ENCODE assay signal across 1 cellular context in the genomic region with DNA sequence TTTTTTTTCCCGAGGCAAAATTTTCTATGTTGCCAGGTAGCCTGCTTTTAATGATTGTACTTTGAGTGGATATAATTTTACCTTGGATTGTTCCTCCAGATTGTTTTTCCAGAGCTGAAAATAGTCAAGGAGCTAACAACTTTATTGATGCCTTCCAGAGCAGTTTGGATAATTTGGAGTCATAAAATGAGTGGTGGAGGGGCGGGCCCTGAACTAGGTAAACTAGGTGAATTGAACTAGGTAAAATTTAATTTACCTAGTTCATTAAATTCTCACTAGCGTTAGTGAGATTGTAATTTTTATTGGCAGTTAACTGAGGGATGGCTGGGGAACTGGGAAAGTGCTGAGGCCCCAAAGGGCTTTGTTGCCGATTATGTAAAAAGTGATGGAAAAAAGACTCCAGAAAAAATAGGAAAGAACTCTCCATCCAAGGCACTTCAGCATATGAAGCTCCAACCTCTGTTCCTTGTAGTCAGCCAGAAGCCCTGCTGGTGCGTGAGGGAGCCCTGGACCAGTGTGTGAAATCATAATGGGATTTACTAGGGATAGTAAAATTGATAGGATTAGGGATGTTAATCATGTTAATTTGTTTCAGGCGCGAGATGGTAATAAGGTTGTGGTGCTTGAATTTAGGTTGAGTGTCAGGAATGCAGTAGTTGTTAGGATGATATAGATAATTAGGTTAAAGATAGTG.
TF ChIP-seq lines count a peak whose summit lies in the region.

No MANE protein-coding gene starts in this region.

TF ChIP-seq in H1, 55 proteins besides CTCF, POLR2A, EP300 and RAD21:
- TF ChIP-seq SIX5 (IDR thresholded peaks at IDR 0.05; ENCODE audit: low read depth, low read length), result no peak
- TF ChIP-seq BCL11A (IDR thresholded peaks at IDR 0.05; ENCODE audit: low read depth in 2 of 2, low read length in 2 of 2), result no peak
- no peak for TF ChIP-seq TEAD4 (IDR thresholded peaks at IDR 0.05; ENCODE audit: low read depth, low read length)
- TF ChIP-seq TBP (IDR thresholded peaks at IDR 0.05; ENCODE audit: low read depth, low read length), result no peak
- TF ChIP-seq KDM5A (IDR thresholded peaks at IDR 0.05; ENCODE audit: low read length), result no peak
- TF ChIP-seq KDM4A (IDR thresholded peaks at IDR 0.05; ENCODE audit: low read depth, low read length, severe bottlenecking), result no peak
- no peak for TF ChIP-seq ZNF274 (IDR thresholded peaks at IDR 0.05; ENCODE audit: borderline replicate concordance, extremely low read depth, low read length)
- no peak for TF ChIP-seq TAF1 (IDR thresholded peaks at IDR 0.05; ENCODE audit: low read depth, low read length)
- no peak for TF ChIP-seq PHF8 (conservative IDR thresholded peaks at IDR 0.05; ENCODE audit: low read depth, low read length)
- no peak for TF ChIP-seq NRF1 (IDR thresholded peaks at IDR 0.05; ENCODE audit: low read depth, low read length)
- TF ChIP-seq BRCA1 (IDR thresholded peaks at IDR 0.05; ENCODE audit: low read depth, low read length), result no peak
- no peak for TF ChIP-seq ASH2L (IDR thresholded peaks at IDR 0.05; ENCODE audit: low read length)
- TF ChIP-seq HDAC2 (IDR thresholded peaks at IDR 0.05; ENCODE audit: borderline replicate concordance in 1 of 2, low read depth in 2 of 2, low read length in 2 of 2), result no peak
- no peak for TF ChIP-seq EGR1 (IDR thresholded peaks at IDR 0.05; ENCODE audit: borderline replicate concordance, low read depth, low read length)
- no peak for TF ChIP-seq CEBPB (IDR thresholded peaks at IDR 0.05; ENCODE audit: low read depth, low read length)
- TF ChIP-seq CBX8 (IDR thresholded peaks at IDR 0.05; ENCODE audit: borderline replicate concordance, low read depth, low read length), result no peak
- no peak for TF ChIP-seq CTBP2 (IDR thresholded peaks at IDR 0.05; ENCODE audit: borderline replicate concordance, insufficient read depth, insufficient read length, low read length)
- TF ChIP-seq CHD1 (IDR thresholded peaks at IDR 0.05; ENCODE audit: low read depth, low read length), result no peak
